In genomic region chr3:71195492-71195891, GRCh38 we compare ENCODE assay signal across 16 cellular contexts.
DNase-seq lines count a peak whose midpoint lies in the region; ATAC-seq and TF ChIP-seq lines count a peak whose summit lies in the region.
"Had no signal": no experiment of that assay in that cellular context is flagged by ENCODE, and none has a peak within 500 bp of the region (broad histone marks: within the 10 kb centered on the region; RNA-seq: fewer than 3 reads in every experiment).

No MANE protein-coding gene starts in this region.

- intact Hi-C loops in Right ventricle myocardium superior (cut with DNase I), result no loop called here

- no peaks in the 10 kb centered on the region for H3K79me2 ChIP-seq in H9 (ENCODE audit: insufficient read depth, low read length)

- H2BK5ac ChIP-seq in H9 (ENCODE audit: insufficient read length, low read length), result no peak overlapping the region

- peaks cover 25% of the 10 kb centered on the region for H3K4me1 ChIP-seq in cardiac muscle cell (ENCODE audit: low read depth)
- H3K4me1 ChIP-seq in H9 (ENCODE audit: insufficient read depth, low read length), result peaks cover 2% of the 10 kb centered on the region; the same call in 1 of the 2 replicates
- H3K4me1 ChIP-seq: esophagus squamous epithelium had no signal

- no peak overlapping the region for H2AFZ ChIP-seq in H9 (ENCODE audit: low read length)

- H4K5ac ChIP-seq in H9 (ENCODE audit: insufficient read length, low read depth, low read length), result no peak overlapping the region

- H3K4me2 ChIP-seq in H9 (ENCODE audit: insufficient read depth, insufficient read length, low read length), result no peak overlapping the region

- H3K27ac Mint-ChIP-seq in H9, result peak overlapping the region in 1 of 3 experiments; percentile 71; a peak in 2 of 7 replicates
- H3K27ac Mint-ChIP-seq: activated CD4-positive, alpha-beta memory T cell treated with anti-CD3 and anti-CD28 coated beads for 36 hours had no signal

- H3K27me3 ChIP-seq in cardiac muscle cell, result no peaks in the 10 kb centered on the region
- no peaks in the 10 kb centered on the region for H3K27me3 ChIP-seq in H9 (ENCODE audit: insufficient read depth, low read length)
- H3K27me3 ChIP-seq: esophagus squamous epithelium had no signal

- H3K4ac ChIP-seq in H9 (ENCODE audit: low read depth, low read length), result no peak overlapping the region

- H3K9me3 Mint-ChIP-seq in H9, result no peaks in the 10 kb centered on the region; a peak in 1 of 5 replicates
- H3K9me3 Mint-ChIP-seq: activated CD4-positive, alpha-beta memory T cell treated with anti-CD3 and anti-CD28 coated beads for 36 hours had no signal

- whole genome bisulfite sequencing in H9 (ENCODE audit: extremely low coverage, insufficient read length, low lambda C conversion rate), result no CpG with 5 or more reads among the region's 5 CpGs

- no peak overlapping the region for H3K18ac ChIP-seq in H9 (ENCODE audit: insufficient read length, low read depth, low read length)

- no peak overlapping the region for H4K91ac ChIP-seq in H9 (ENCODE audit: insufficient read length, low read depth, low read length)

- H2BK120ac ChIP-seq in H9 (ENCODE audit: low read depth, low read length, poor library complexity, severe bottlenecking), result no peak overlapping the region

- no peak overlapping the region for H3K9ac ChIP-seq in H9 (ENCODE audit: extremely low read depth, insufficient read length, low read length)

- H2BK12ac ChIP-seq in H9 (ENCODE audit: insufficient read length, low read depth, low read length), result no peak overlapping the region

- no peak overlapping the region for H2AK5ac ChIP-seq in H9 (ENCODE audit: insufficient read length, low read length)

- no peak overlapping the region for H3K23ac ChIP-seq in H9 (ENCODE audit: insufficient read length, low read depth, low read length)

- H2BK20ac ChIP-seq in H9 (ENCODE audit: low read depth, low read length, poor library complexity, severe bottlenecking), result no peak overlapping the region

- TF ChIP-seq CTCF in cardiac muscle cell (IDR thresholded peaks at IDR 0.05; ENCODE audit: low read depth, low read length), result no peak
- TF ChIP-seq CTCF in H9 (conservative IDR thresholded peaks at IDR 0.05), result no peak

- ATAC-seq in Right ventricle myocardium superior (ENCODE audit: poor library complexity), result no peak

- no peak overlapping the region for H3T11ph ChIP-seq in H9 (ENCODE audit: low read length)

- peaks cover 0 to 23% (median 4%) of the 10 kb centered on the region in 3 experiments; a peak in 3 of 7 replicates for H3K36me3 Mint-ChIP-seq in H9 (ENCODE audit: insufficient read depth in 1 of 3, low read depth in 3 of 3)

- H3K4me3 Mint-ChIP-seq in H9, result no peak overlapping the region
- H3K4me3 Mint-ChIP-seq: activated CD4-positive, alpha-beta memory T cell treated with anti-CD3 and anti-CD28 coated beads for 36 hours had no signal

- H3K56ac ChIP-seq in H9 (ENCODE audit: insufficient read length, low read depth, low read length), result no peak overlapping the region

- no peaks in the 10 kb centered on the region for H3K79me1 ChIP-seq in H9 (ENCODE audit: insufficient read depth, low read depth, low read length, poor library complexity, severe bottlenecking)

- no peak overlapping the region for H4K8ac ChIP-seq in H9 (replicated peaks; ENCODE audit: insufficient read length, low read depth, low read length)

- peaks cover 7 to 9% of the 10 kb centered on the region in 2 experiments; a peak in 3 of 4 replicates for H3K4me1 Mint-ChIP-seq in H9

- no peak overlapping the region for H2BK15ac ChIP-seq in H9 (ENCODE audit: low read depth, low read length)

- no peaks in the 10 kb centered on the region for H3K23me2 ChIP-seq in H9 (ENCODE audit: insufficient read length, low read depth, low read length, poor library complexity, severe bottlenecking)

- DNase-seq in cardiac muscle cell (ENCODE audit: low read depth in 1 of 2, low spot score in 1 of 2), result no peak
- DNase-seq in Right ventricle myocardium superior, result no peak
- peak; percentile 66 for DNase-seq in NCI-H748 treated with DMSO at 0.1 percent for 48 hours (lab: John Stamatoyannopoulos, UW)
- peak; percentile 81 for DNase-seq in fibroblast of gingiva (ENCODE audit: low read depth)
- DNase-seq in stromal cell of bone marrow (ENCODE audit: low read depth), result peak; percentile 45
- no peak for DNase-seq in NCI-H2029 (lab: John Stamatoyannopoulos, UW)
- no peak for DNase-seq in H9
- DNase-seq in CD1c-positive myeloid dendritic cell (ENCODE audit: extremely low spot score), result no peak
- DNase-seq: activated CD4-positive, alpha-beta memory T cell treated with anti-CD3 and anti-CD28 coated beads for 36 hours; amygdala; esophagus squamous epithelium; kidney; NCI-H2029 treated with DMSO at 0.1 percent for 48 hours; stimulated activated CD4-positive, alpha-beta T cell treated with anti-CD3 and anti-CD28 coated beads, Interleukin-15, amount 100 ng/mL, for 24 hours; stimulated activated naive CD4-positive, alpha-beta T cell treated with Interleukin-2 at 50 U/mL for 16 hours had no signal

- no peak overlapping the region for H3K4me3 ChIP-seq in cardiac muscle cell
- H3K4me3 ChIP-seq: esophagus squamous epithelium had no signal

- no peak overlapping the region for H3K14ac ChIP-seq in H9 (ENCODE audit: insufficient read depth, low read length)

- H4K20me1 ChIP-seq in H9 (ENCODE audit: control insufficient read depth, insufficient read depth, insufficient read length), result no peaks in the 10 kb centered on the region

- no peaks in the 10 kb centered on the region for H3K36me3 ChIP-seq in cardiac muscle cell

- H3K27me3 Mint-ChIP-seq in H9 (ENCODE audit: low read depth), result no peaks in the 10 kb centered on the region
- H3K27me3 Mint-ChIP-seq: activated CD4-positive, alpha-beta memory T cell treated with anti-CD3 and anti-CD28 coated beads for 36 hours had no signal

- peak overlapping the region; percentile 36 for H3K27ac ChIP-seq in cardiac muscle cell
- H3K27ac ChIP-seq in H9 (ENCODE audit: insufficient read length, low read depth, low read length), result no peak overlapping the region
- H3K27ac ChIP-seq: C4-2B, esophagus squamous epithelium had no signal

- H3K9me3 ChIP-seq in cardiac muscle cell (ENCODE audit: low read depth) (no peaks in the 10 kb centered on the region), H9 (ENCODE audit: control insufficient read depth, low read depth, low read length) (no peaks in the 10 kb centered on the region)
- H3K9me3 ChIP-seq: esophagus squamous epithelium had no signal

Comparison
In these comparisons a context has a peak if more than half of its experiments do, and no peak if none do; other contexts are left out.
1. DNase-seq: peak in NCI-H748 treated with DMSO at 0.1 percent for 48 hours (single experiment), fibroblast of gingiva (single experiment) and stromal cell of bone marrow (single experiment); none in cardiac muscle cell (0 of 2), Right ventricle myocardium superior (single experiment), NCI-H2029 (single experiment), H9 (single experiment) and CD1c-positive myeloid dendritic cell (single experiment).